In genomic region chr6:34425498-34426410, GRCh38 we compare ENCODE assay signal across 1 cellular context.
TF ChIP-seq lines count a peak whose summit lies in the region.

RPS10 (minus strand) TSS chr6:34426069; CDS start chr6:34425221, 848 bp downstream.

TF ChIP-seq in K562, 482 proteins besides CTCF, POLR2A, EP300 and RAD21 (continued from another document and continues in another):
- TF ChIP-seq ZBTB33 (CRISPR knock-in tag; IDR thresholded peaks at IDR 0.05) (peak; percentile 75; the same call in 1 of the 2 replicates), PPARD (CRISPR knock-in tag; IDR thresholded peaks at IDR 0.05) (no peak), ZZZ3 (IDR thresholded peaks at IDR 0.05) (peak; percentile 99), UBTF (IDR thresholded peaks at IDR 0.05; ENCODE audit: borderline replicate concordance in 1 of 2, low read depth in 2 of 2, low read length in 2 of 2) (no peak), C11orf30 (IDR thresholded peaks at IDR 0.05; ENCODE audit: low read depth) (no peak), ZNF165 (CRISPR knock-in tag; IDR thresholded peaks at IDR 0.05; ENCODE audit: borderline replicate concordance) (no peak), ZNF324 (CRISPR knock-in tag; IDR thresholded peaks at IDR 0.05) (no peak), DLX4 (CRISPR knock-in tag; IDR thresholded peaks at IDR 0.05) (no peak), JUND (IDR thresholded peaks at IDR 0.05; ENCODE audit: borderline replicate concordance, low read depth, low read length) (0 out of 2 replicates have a peak, but pooled peaks have one; percentile 35), JUND (tag; IDR thresholded peaks at IDR 0.05; ENCODE audit: borderline replicate concordance, low read depth, low read length) (no peak; the same call in 2 of the 3 replicates), CBX3 (IDR thresholded peaks at IDR 0.05; ENCODE audit: borderline replicate concordance in 1 of 2, low read length in 2 of 2) (no peak; a peak in 1 of 3 replicates), THAP12 (CRISPR knock-in tag; IDR thresholded peaks at IDR 0.05) (peak; percentile 7), PHF21A (IDR thresholded peaks at IDR 0.05; ENCODE audit: borderline replicate concordance, low read depth) (0 out of 2 replicates have a peak, but pooled peaks have one; percentile 8), RFX1 (IDR thresholded peaks at IDR 0.05) (no peak), CBX5 (IDR thresholded peaks at IDR 0.05; ENCODE audit: borderline replicate concordance, low read depth) (no peak), ZNF124 (CRISPR knock-in tag; IDR thresholded peaks at IDR 0.05) (no peak), ILK (tag; IDR thresholded peaks at IDR 0.05; ENCODE audit: borderline replicate concordance, low read depth) (no peak), CTBP1 (IDR thresholded peaks at IDR 0.05; ENCODE audit: borderline replicate concordance) (peak; percentile 50; the same call in 1 of the 2 replicates), PHB (CRISPR knock-in tag; IDR thresholded peaks at IDR 0.05) (peak; percentile 62; the same call in 1 of the 2 replicates), PRMT5 (CRISPR knock-in tag; IDR thresholded peaks at IDR 0.05) (no peak), XRCC3 (IDR thresholded peaks at IDR 0.05) (no peak), NCOA1 (IDR thresholded peaks at IDR 0.05; ENCODE audit: low read depth) (0 out of 2 replicates have a peak, but pooled peaks have one; percentile 40), ZC3H8 (IDR thresholded peaks at IDR 0.05) (no peak), ZSCAN32 (CRISPR knock-in tag; IDR thresholded peaks at IDR 0.05) (0 out of 2 replicates have a peak, but pooled peaks have one; percentile 48), CREB3L1 (IDR thresholded peaks at IDR 0.05; ENCODE audit: borderline replicate concordance, low read depth) (peak; percentile 60; the same call in 1 of the 2 replicates), FOXA3 (CRISPR knock-in tag; conservative IDR thresholded peaks at IDR 0.05 in 1 of 2, IDR thresholded peaks at IDR 0.05 in 1 of 2) (peak in 1 of 2 experiments; percentile 38; a peak in 1 of 4 replicates), CREM (IDR thresholded peaks at IDR 0.05; ENCODE audit: low read depth) (peak; percentile 89), ZBTB43 (CRISPR knock-in tag; IDR thresholded peaks at IDR 0.05) (peak; percentile 63; the same call in 1 of the 2 replicates), CHD4 (IDR thresholded peaks at IDR 0.05; ENCODE audit: insufficient read depth, insufficient replicate concordance, low read depth, low read length, poor library complexity, severe bottlenecking) (no peak), ZBTB34 (CRISPR knock-in tag; IDR thresholded peaks at IDR 0.05) (no peak), GABPA (tag; conservative IDR thresholded peaks at IDR 0.05; ENCODE audit: low read depth) (peak; percentile 88), PCBP2 (IDR thresholded peaks at IDR 0.05; ENCODE audit: low read depth, low read length, poor library complexity, severe bottlenecking) (no peak), ZNF778 (CRISPR knock-in tag; IDR thresholded peaks at IDR 0.05) (no peak), U2AF2 (optimal IDR thresholded peaks at IDR 0.05; ENCODE audit: low read depth, low read length) (no peak), PRPF4 (IDR thresholded peaks at IDR 0.05; ENCODE audit: insufficient read depth, low read depth, low read length, poor library complexity, severe bottlenecking) (peak; percentile 38), ZC3H11A (IDR thresholded peaks at IDR 0.05; ENCODE audit: low read depth, low read length) (no peak), MBD2 (IDR thresholded peaks at IDR 0.05; ENCODE audit: borderline replicate concordance, low read depth) (peak; percentile 72; the same call in 1 of the 2 replicates), ZKSCAN1 (IDR thresholded peaks at IDR 0.05; ENCODE audit: low read depth, low read length) (peak; percentile 61; the same call in 1 of the 2 replicates), MCM3 (IDR thresholded peaks at IDR 0.05) (no peak), ZNF407 (IDR thresholded peaks at IDR 0.05; ENCODE audit: low read depth) (no peak), BCL6 (CRISPR knock-in tag; IDR thresholded peaks at IDR 0.05) (no peak), ELF4 (CRISPR knock-in tag; IDR thresholded peaks at IDR 0.05) (peak; percentile 83), PHB2 (IDR thresholded peaks at IDR 0.05; ENCODE audit: low read depth) (no peak; the same call in 1 of the 2 replicates), ZBTB8A (IDR thresholded peaks at IDR 0.05; ENCODE audit: partially characterized antibody) (no peak), TRIM24 (IDR thresholded peaks at IDR 0.05) (peak in 1 of 2 experiments; percentile 48; a peak in 1 of 4 replicates), ZNF780A (CRISPR knock-in tag; IDR thresholded peaks at IDR 0.05) (no peak)
